In the genomic region with DNA sequence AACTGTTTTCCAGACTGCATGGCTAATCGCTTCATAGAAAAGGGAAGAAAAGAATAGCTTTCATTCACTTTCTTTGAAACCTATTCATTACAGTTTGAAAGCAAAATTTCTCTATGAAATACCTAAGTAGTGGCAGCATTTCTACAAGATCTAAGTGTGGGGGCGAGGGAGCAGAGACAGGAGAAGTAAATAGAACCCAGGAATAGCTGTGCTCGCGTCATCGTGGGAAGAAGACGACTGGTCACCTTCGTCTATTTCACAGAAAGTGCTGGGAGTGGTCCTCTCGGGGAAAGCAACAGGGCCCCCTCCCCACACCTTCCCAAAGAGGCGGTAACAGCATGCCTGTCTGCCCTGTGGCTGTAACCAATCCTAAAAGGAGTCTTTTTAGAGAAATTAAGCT, we compare ENCODE assay signal across 20 cellular contexts.
A peak's percentile ranks its signal among the peaks of the same experiment; 100 is the strongest.
DNase-seq lines count a peak whose midpoint lies in the region; ATAC-seq, FAIRE-seq and TF ChIP-seq lines count a peak whose summit lies in the region.
"Had no signal": no experiment of that assay in that cellular context is flagged by ENCODE, and none has a peak within 500 bp of the region (broad histone marks: within the 10 kb centered on the region; RNA-seq: fewer than 3 reads in every experiment).

No MANE protein-coding gene starts in this region.

- peak overlapping the region; percentile 19 for H3K4me3 Mint-ChIP-seq in glutamatergic neuron (ENCODE audit: unreplicated experiment)
- H3K4me3 Mint-ChIP-seq in neural progenitor cell, result no peak overlapping the region
- no peak overlapping the region for H3K4me3 Mint-ChIP-seq in HFFc6
- H3K4me3 Mint-ChIP-seq: B cell; CD8-positive, alpha-beta T cell; IgD-negative memory B cell had no signal

- H3K27ac ChIP-seq in WERI-Rb-1, result peak overlapping the region; percentile 70
- H3K27ac ChIP-seq in neural progenitor cell, result no peak overlapping the region
- no peak overlapping the region for H3K27ac ChIP-seq in coronary artery
- H3K27ac ChIP-seq: BLaER1 treated with 17β-estradiol and CSF1 and Interleukin-3, amounts not matched to agents 10 nM and 100 nM had no signal

- H3K27me3 ChIP-seq in HAP-1 (ENCODE audit: low read depth) (peaks cover 5% of the 10 kb centered on the region; the same call in 1 of the 2 replicates), WERI-Rb-1 (ENCODE audit: insufficient read depth, low read depth, severe bottlenecking) (no peaks in the 10 kb centered on the region), neural progenitor cell (no peaks in the 10 kb centered on the region)
- H3K27me3 ChIP-seq: BLaER1 treated with 17β-estradiol and CSF1 and Interleukin-3, amounts not matched to agents 10 nM and 100 nM had no signal

- no peaks in the 10 kb centered on the region for H3K79me2 ChIP-seq in neural progenitor cell (ENCODE audit: low read depth)

- H3K9me3 Mint-ChIP-seq in glutamatergic neuron (ENCODE audit: unreplicated experiment), result no peaks in the 10 kb centered on the region
- no peaks in the 10 kb centered on the region for H3K9me3 Mint-ChIP-seq in neural progenitor cell
- H3K9me3 Mint-ChIP-seq in HFFc6, result no peaks in the 10 kb centered on the region
- H3K9me3 Mint-ChIP-seq: CD8-positive, alpha-beta T cell had no signal

- no peak for FAIRE-seq in GM12892 (lab: Jason Lieb, UNC)
- FAIRE-seq: GM12878, GM19239, HTR-8/SVneo had no signal

- TF ChIP-seq POLR2A in GM12892 (IDR thresholded peaks at IDR 0.05; ENCODE audit: low read depth, low read length), result no peak

- no peaks in the 10 kb centered on the region for H4K20me1 ChIP-seq in neural progenitor cell (ENCODE audit: low read depth)
- H4K20me1 ChIP-seq: BLaER1 treated with 17β-estradiol and CSF1 and Interleukin-3, amounts not matched to agents 10 nM and 100 nM had no signal

- H3K27ac Mint-ChIP-seq in glutamatergic neuron (ENCODE audit: unreplicated experiment), result no peak overlapping the region
- H3K27ac Mint-ChIP-seq in neural progenitor cell, result no peak overlapping the region
- no peak overlapping the region for H3K27ac Mint-ChIP-seq in HFFc6
- H3K27ac Mint-ChIP-seq: B cell; CD8-positive, alpha-beta T cell; IgD-negative memory B cell had no signal

- H2AFZ ChIP-seq in neural progenitor cell (replicated peaks), result peak overlapping the region; percentile 46

- H3K36me3 Mint-ChIP-seq in glutamatergic neuron (ENCODE audit: unreplicated experiment) (no peaks in the 10 kb centered on the region), neural progenitor cell (no peaks in the 10 kb centered on the region), HFFc6 (ENCODE audit: low read depth) (no peaks in the 10 kb centered on the region)
- H3K36me3 Mint-ChIP-seq: CD8-positive, alpha-beta T cell; IgD-negative memory B cell had no signal

- no peaks in the 10 kb centered on the region for H3F3A ChIP-seq in neural progenitor cell (ENCODE audit: low read depth)

- H3K36me3 ChIP-seq in HAP-1 (replicated peaks), result no peaks in the 10 kb centered on the region
- H3K36me3 ChIP-seq in WERI-Rb-1, result no peaks in the 10 kb centered on the region
- H3K36me3 ChIP-seq in neural progenitor cell, result no peaks in the 10 kb centered on the region
- H3K36me3 ChIP-seq: BLaER1 treated with 17β-estradiol and CSF1 and Interleukin-3, amounts not matched to agents 10 nM and 100 nM had no signal

- H3K4me3 ChIP-seq in HAP-1 (no peak overlapping the region), WERI-Rb-1 (ENCODE audit: low read depth, low read length) (no peak overlapping the region; the same call in 1 of the 2 replicates), neural progenitor cell (no peak overlapping the region), coronary artery (no peak overlapping the region)
- H3K4me3 ChIP-seq: BLaER1 treated with 17β-estradiol and CSF1 and Interleukin-3, amounts not matched to agents 10 nM and 100 nM; GM12878 had no signal

- no peaks in the 10 kb centered on the region for H3K9me3 ChIP-seq in HAP-1
- H3K9me3 ChIP-seq in WERI-Rb-1 (ENCODE audit: severe bottlenecking), result no peaks in the 10 kb centered on the region
- H3K9me3 ChIP-seq in neural progenitor cell (ENCODE audit: low read depth), result no peaks in the 10 kb centered on the region
- H3K9me3 ChIP-seq: BLaER1 treated with 17β-estradiol and CSF1 and Interleukin-3, amounts not matched to agents 10 nM and 100 nM had no signal

- peak; percentile 17 to 25 for DNase-seq in HAP-1 (ENCODE audit: low spot score in 2 of 2)
- no peak for DNase-seq in WERI-Rb-1
- no peak for DNase-seq in glutamatergic neuron
- DNase-seq in neural progenitor cell (ENCODE audit: low spot score), result no peak
- DNase-seq in HFFc6, result no peak
- no peak for DNase-seq in GM12892 (ENCODE audit: insufficient read length)
- DNase-seq in coronary artery (ENCODE audit: low spot score), result no peak
- DNase-seq: Calu3; CD8-positive, alpha-beta T cell; DMS53; DND-41; EL; HCEC 1CT had no signal

- peaks cover 22% of the 10 kb centered on the region for H3K4me1 Mint-ChIP-seq in glutamatergic neuron (ENCODE audit: low read depth, unreplicated experiment)
- H3K4me1 Mint-ChIP-seq in neural progenitor cell, result peaks cover 16% of the 10 kb centered on the region
- no peaks in the 10 kb centered on the region for H3K4me1 Mint-ChIP-seq in HFFc6 (ENCODE audit: low read depth)
- H3K4me1 Mint-ChIP-seq: B cell, IgD-negative memory B cell had no signal

- H3K27me3 Mint-ChIP-seq in glutamatergic neuron (ENCODE audit: unreplicated experiment) (no peaks in the 10 kb centered on the region), neural progenitor cell (ENCODE audit: insufficient read depth, low read depth) (peaks cover 9% of the 10 kb centered on the region), HFFc6 (ENCODE audit: insufficient read depth) (peaks cover 27% of the 10 kb centered on the region)
- H3K27me3 Mint-ChIP-seq: IgD-negative memory B cell had no signal

- in situ Hi-C loops in HAP-1 (cut with MboI; ENCODE audit: low sequenced_read_pairs), result no loop called here

- no peak overlapping the region for H3K9ac ChIP-seq in neural progenitor cell
- H3K9ac ChIP-seq: BLaER1 treated with 17β-estradiol and CSF1 and Interleukin-3, amounts not matched to agents 10 nM and 100 nM had no signal

- no peak for TF ChIP-seq CTCF in WERI-Rb-1 (IDR thresholded peaks at IDR 0.05; ENCODE audit: low read depth, low read length)
- no peak for TF ChIP-seq CTCF in glutamatergic neuron (IDR thresholded peaks at IDR 0.05; ENCODE audit: partially characterized antibody, unreplicated experiment)
- TF ChIP-seq CTCF in neural progenitor cell (IDR thresholded peaks at IDR 0.05), result no peak
- TF ChIP-seq CTCF in HFFc6 (IDR thresholded peaks at IDR 0.05), result no peak
- TF ChIP-seq CTCF in coronary artery (IDR thresholded peaks at IDR 0.05), result no peak

- H3K4me2 ChIP-seq in neural progenitor cell, result no peak overlapping the region
- H3K4me2 ChIP-seq: BLaER1 treated with 17β-estradiol and CSF1 and Interleukin-3, amounts not matched to agents 10 nM and 100 nM had no signal

- no peak for ATAC-seq in HG02623 (IDR thresholded peaks at IDR 0.05; ENCODE audit: unreplicated experiment)
- ATAC-seq: CD8-positive, alpha-beta T cell; GM12878 had no signal

- H3K4me1 ChIP-seq in HAP-1 (peaks cover 23% of the 10 kb centered on the region), neural progenitor cell (peaks cover 13% of the 10 kb centered on the region)
- H3K4me1 ChIP-seq: BLaER1 treated with 17β-estradiol and CSF1 and Interleukin-3, amounts not matched to agents 10 nM and 100 nM had no signal

Comparison
In these comparisons a context has a peak if more than half of its experiments do, and no peak if none do; other contexts are left out.
1. DNase-seq: peak in HAP-1 (2 of 2); none in WERI-Rb-1 (single experiment), glutamatergic neuron (single experiment), neural progenitor cell (single experiment), HFFc6 (single experiment), GM12892 (single experiment) and coronary artery (single experiment).